31 cellular contexts compared by ENCODE assay signal in the genomic region with DNA sequence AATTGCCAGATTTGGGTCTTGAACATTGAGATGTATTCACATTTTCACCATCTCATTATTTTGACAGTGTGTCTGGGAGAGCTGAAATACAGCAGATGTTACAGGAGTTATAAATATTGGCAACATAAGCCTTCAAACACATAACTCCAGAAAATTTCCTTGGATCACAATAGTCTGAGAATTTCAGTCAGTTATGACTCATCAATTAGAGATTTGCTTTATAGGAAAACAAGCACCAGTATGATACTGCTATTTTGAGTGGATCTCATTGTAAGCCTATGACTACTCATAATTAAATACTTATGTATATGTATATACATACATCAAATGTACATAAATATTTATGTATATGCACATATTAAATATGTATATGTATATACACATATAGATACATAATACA.
DNase-seq lines count a peak whose midpoint lies in the region; ATAC-seq, FAIRE-seq and TF ChIP-seq lines count a peak whose summit lies in the region.
"Had no signal": no experiment of that assay in that cellular context is flagged by ENCODE, and none has a peak within 500 bp of the region (broad histone marks: within the 10 kb centered on the region; RNA-seq: fewer than 3 reads in every experiment).

No MANE protein-coding gene starts in this region.

- no peaks in the 10 kb centered on the region for H3K27me3 Mint-ChIP-seq in GM23338 (ENCODE audit: insufficient read depth, low read depth, poor library complexity)
- no peaks in the 10 kb centered on the region for H3K27me3 Mint-ChIP-seq in progenitor cell of endocrine pancreas
- H3K27me3 Mint-ChIP-seq: activated B cell treated with CpG ODN at 0.5 μM for 24 hours; activated naive CD4-positive, alpha-beta T cell treated with anti-CD3 and anti-CD28 coated beads, Interleukin-2, amount 10 ng/mL, durations not matched to agents 7 days and 5 days had no signal

- no peaks in the 10 kb centered on the region for H3K4me1 Mint-ChIP-seq in GM23338
- H3K4me1 Mint-ChIP-seq in progenitor cell of endocrine pancreas (ENCODE audit: low read depth) = no peaks in the 10 kb centered on the region
- H3K4me1 Mint-ChIP-seq: activated B cell treated with CpG ODN at 0.5 μM for 24 hours; activated naive CD4-positive, alpha-beta T cell treated with anti-CD3 and anti-CD28 coated beads, Interleukin-2, amount 10 ng/mL, durations not matched to agents 7 days and 5 days had no signal

- H3K4me3 ChIP-seq in PC-3 (ENCODE audit: low read length) = no peak overlapping the region
- no peak overlapping the region for H3K4me3 ChIP-seq in bronchial epithelial cell (ENCODE audit: low read depth, low read length)
- no peak overlapping the region for H3K4me3 ChIP-seq in GM23338
- H3K4me3 ChIP-seq: HAP-1, left lung, prostate gland, SJCRH30, testis, uterus had no signal

- no peaks in the 10 kb centered on the region for H3K36me3 Mint-ChIP-seq in GM23338 (ENCODE audit: low read depth)
- H3K36me3 Mint-ChIP-seq in progenitor cell of endocrine pancreas (ENCODE audit: insufficient read depth) = no peaks in the 10 kb centered on the region
- H3K36me3 Mint-ChIP-seq: activated naive CD4-positive, alpha-beta T cell treated with anti-CD3 and anti-CD28 coated beads, Interleukin-2, amount 10 ng/mL, durations not matched to agents 7 days and 5 days had no signal

- H3K36me3 ChIP-seq in PC-3 (ENCODE audit: low read depth, low read length) (no peaks in the 10 kb centered on the region), bronchial epithelial cell (ENCODE audit: control insufficient read depth, insufficient read depth, low read length) (no peaks in the 10 kb centered on the region), GM23338 (ENCODE audit: insufficient read depth) (no peaks in the 10 kb centered on the region)
- H3K36me3 ChIP-seq: HAP-1, left lung, prostate gland, SJCRH30, uterus had no signal

- H2AFZ ChIP-seq in PC-3 (ENCODE audit: low read length) = no peak overlapping the region
- no peak overlapping the region for H2AFZ ChIP-seq in GM23338

- H3K9me2 ChIP-seq in PC-3 (replicated peaks; ENCODE audit: low read length) (no peaks in the 10 kb centered on the region), GM23338 (ENCODE audit: insufficient read depth) (peaks cover 7% of the 10 kb centered on the region; the same call in 1 of the 2 replicates)

- POLR2A ChIA-PET in PC-3 (lab: Charles Lee; ENCODE audit: unreplicated experiment) = no interaction called here

- peak; percentile 82 for ATAC-seq in PC-3
- ATAC-seq in GM23338 = no peak
- no peak for ATAC-seq in GM18867 (IDR thresholded peaks at IDR 0.05; ENCODE audit: unreplicated experiment)
- no peak for ATAC-seq in HG03196 (IDR thresholded peaks at IDR 0.05; ENCODE audit: unreplicated experiment)
- ATAC-seq: activated T-cell treated with anti-CD3 and anti-CD28 coated beads, Interleukin-2, amount 50 U/mL, for 72 hours; left lung; Panc1 had no signal

- H3K4me1 ChIP-seq in PC-3 (ENCODE audit: insufficient read depth, low read length) = no peaks in the 10 kb centered on the region
- H3K4me1 ChIP-seq in GM23338 (ENCODE audit: insufficient read depth) = no peaks in the 10 kb centered on the region
- H3K4me1 ChIP-seq: HAP-1, left lung, prostate gland, SJCRH30, testis, uterus had no signal

- H3K27me3 ChIP-seq in PC-3 (ENCODE audit: low read length) (no peaks in the 10 kb centered on the region), bronchial epithelial cell (ENCODE audit: control insufficient read depth, insufficient read depth, low read length) (no peaks in the 10 kb centered on the region), GM23338 (ENCODE audit: insufficient read depth) (no peaks in the 10 kb centered on the region)
- H3K27me3 ChIP-seq: left lung, SJCRH30, testis, uterus had no signal

- H3K9me3 Mint-ChIP-seq in GM23338 (no peaks in the 10 kb centered on the region), progenitor cell of endocrine pancreas (ENCODE audit: low read depth) (no peaks in the 10 kb centered on the region)
- H3K9me3 Mint-ChIP-seq: activated B cell treated with CpG ODN at 0.5 μM for 24 hours had no signal

- H3K9ac ChIP-seq in PC-3 (ENCODE audit: low read length) = no peak overlapping the region

- intact Hi-C loops in PC-3 (cut with micrococcal nuclease) = no loop called here

- H3K4me2 ChIP-seq in PC-3 (ENCODE audit: low read length) (no peak overlapping the region), GM23338 (no peak overlapping the region)

- H3K27ac Mint-ChIP-seq in GM23338 (no peak overlapping the region), progenitor cell of endocrine pancreas (no peak overlapping the region)
- H3K27ac Mint-ChIP-seq: activated B cell treated with CpG ODN at 0.5 μM for 24 hours; activated naive CD4-positive, alpha-beta T cell treated with anti-CD3 and anti-CD28 coated beads, Interleukin-2, amount 10 ng/mL, durations not matched to agents 7 days and 5 days; activated T-cell treated with anti-CD3 and anti-CD28 coated beads, Interleukin-2, amount 50 U/mL, for 72 hours had no signal

- DNase-seq in HT1080 (ENCODE audit: low read depth) (peak; percentile 46), PC-3 (peak; percentile 39), bronchial epithelial cell (ENCODE audit: low read depth) (peak; percentile 31), non-pigmented ciliary epithelial cell (ENCODE audit: low read depth) (peak; percentile 23), GM23338 (ENCODE audit: low spot score) (no peak), progenitor cell of endocrine pancreas (ENCODE audit: low spot score, unreplicated experiment) (no peak)
- DNase-seq: activated B cell treated with CpG ODN at 0.5 μM for 24 hours; activated CD4-positive, alpha-beta T cell treated with anti-CD3 and anti-CD28 coated beads, Interleukin-2, amount 50 U/mL, for 1 hour; activated naive CD4-positive, alpha-beta T cell treated with anti-CD3 and anti-CD28 coated beads, Interleukin-2, amount 10 ng/mL, durations not matched to agents 7 days and 5 days; activated T-cell treated with anti-CD3 and anti-CD28 coated beads, Interleukin-2, amount 50 U/mL, for 72 hours; amniotic stem cell; caudate nucleus; dermis blood vessel endothelial cell; hypothalamus; Kasumi-1; left lung; MV-4-11; NCI-H1436 treated with DMSO at 0.1 percent for 48 hours; NCI-H524 treated with DMSO at 0.1 percent for 48 hours; SJCRH30; stimulated activated naive CD4-positive, alpha-beta T cell treated with Interleukin-2 at 50 U/mL for 16 hours; T-helper 1 cell; testis; uterus had no signal

- H3F3A ChIP-seq in PC-3 (ENCODE audit: low read length, unreplicated experiment) = no peaks in the 10 kb centered on the region
- no peaks in the 10 kb centered on the region for H3F3A ChIP-seq in GM23338 (replicated peaks; ENCODE audit: low read depth)

- H4K20me1 ChIP-seq in PC-3 (ENCODE audit: low read length) = no peaks in the 10 kb centered on the region
- no peaks in the 10 kb centered on the region for H4K20me1 ChIP-seq in GM23338 (replicated peaks; ENCODE audit: insufficient read depth)

- CTCF ChIA-PET in PC-3 (lab: Charles Lee) = no interaction called here

- BruUV-seq in PC-3 (replicated peaks; lab: Mats Ljungman, UMichigan) = no TSS peak

- no peak for FAIRE-seq in bronchial epithelial cell (lab: Jason Lieb, UNC)
- FAIRE-seq: islet of Langerhans had no signal

- TF ChIP-seq CTCF in PC-3 (conservative IDR thresholded peaks at IDR 0.05; ENCODE audit: low read depth, low read length) (no peak), bronchial epithelial cell (IDR thresholded peaks at IDR 0.05; ENCODE audit: insufficient read depth, low read length, severe bottlenecking) (no peak), GM23338 (conservative IDR thresholded peaks at IDR 0.05; ENCODE audit: low read depth in 2 of 2) (no peak), progenitor cell of endocrine pancreas (IDR thresholded peaks at IDR 0.05; ENCODE audit: unreplicated experiment) (no peak)

- H3K27ac ChIP-seq in PC-3 (ENCODE audit: low read length) = no peak overlapping the region
- no peak overlapping the region for H3K27ac ChIP-seq in GM23338 (ENCODE audit: low read depth)
- H3K27ac ChIP-seq: C4-2B, left lung, prostate gland, SJCRH30, testis, uterus had no signal

- H3K4me3 Mint-ChIP-seq in GM23338 (no peak overlapping the region), progenitor cell of endocrine pancreas (ENCODE audit: low read depth) (no peak overlapping the region)
- H3K4me3 Mint-ChIP-seq: activated B cell treated with CpG ODN at 0.5 μM for 24 hours; activated naive CD4-positive, alpha-beta T cell treated with anti-CD3 and anti-CD28 coated beads, Interleukin-2, amount 10 ng/mL, durations not matched to agents 7 days and 5 days; activated T-cell treated with anti-CD3 and anti-CD28 coated beads, Interleukin-2, amount 50 U/mL, for 72 hours had no signal

- H3K79me2 ChIP-seq in PC-3 (ENCODE audit: low read length) = no peaks in the 10 kb centered on the region
- H3K79me2 ChIP-seq in GM23338 (replicated peaks; ENCODE audit: insufficient read depth) = no peaks in the 10 kb centered on the region

- H3K9me3 ChIP-seq in PC-3 (ENCODE audit: low read length) = no peaks in the 10 kb centered on the region
- H3K9me3 ChIP-seq: HAP-1, prostate gland, SJCRH30, testis, uterus had no signal

TF ChIP-seq in GM23338, 12 proteins besides CTCF, POLR2A, EP300 and RAD21 (continues in another document):
- TF ChIP-seq JUNB (IDR thresholded peaks at IDR 0.05; ENCODE audit: unreplicated experiment) (no peak), POLR2AphosphoS5 (IDR thresholded peaks at IDR 0.05; ENCODE audit: low read depth) (no peak), EZH2phosphoT487 (IDR thresholded peaks at IDR 0.05; ENCODE audit: unreplicated experiment) (no peak), STAT1 (IDR thresholded peaks at IDR 0.05; ENCODE audit: unreplicated experiment) (no peak)

Comparison
In these comparisons a context has a peak if more than half of its experiments do, and no peak if none do; other contexts are left out.
1. DNase-seq: peak in HT1080 (single experiment), PC-3 (single experiment), bronchial epithelial cell (single experiment) and non-pigmented ciliary epithelial cell (single experiment); none in GM23338 (single experiment) and progenitor cell of endocrine pancreas (single experiment).